Comparison of ENCODE assay signal across 8 cellular contexts in genomic region chr3:112770026-112770626, GRCh38.
DNase-seq lines count a peak whose midpoint lies in the region; ATAC-seq and TF ChIP-seq lines count a peak whose summit lies in the region.

No MANE protein-coding gene starts in this region.

- no peak overlapping the region for H3K4me2 ChIP-seq in OCI-LY3 (ENCODE audit: low read length)

- peak; percentile 60 for DNase-seq in H4 (ENCODE audit: low spot score)
- peak; percentile 13 for DNase-seq in dermis blood vessel endothelial cell
- peak; percentile 24 to 47 (median 36) for DNase-seq in stimulated activated CD4-positive, alpha-beta T cell treated with anti-CD3 and anti-CD28 coated beads, Interleukin-12 subunit alpha, Interleukin-12 subunit beta, amount 100 ng/mL, for 48 hours (ENCODE audit: low read depth in 2 of 3, low spot score in 1 of 3)
- DNase-seq in H7: no peak
- DNase-seq in T-cell: no peak

- POLR2A ChIA-PET in T-cell (lab: Charles Lee): interaction anchor here in 1 of 2 donors (0.6 kb wide), 2 partner anchors 30 to 795 kb away, joined by 3 read pairs; no protein-coding TSS in a partner anchor

- no peak overlapping the region for H3K27ac Mint-ChIP-seq in T-cell

- no peaks in the 10 kb centered on the region for H3K79me2 ChIP-seq in OCI-LY3 (ENCODE audit: low read length)

- H4K20me1 ChIP-seq in OCI-LY3 (ENCODE audit: insufficient read depth, low read length): no peaks in the 10 kb centered on the region

- CTCF ChIA-PET in T-cell (lab: Charles Lee): interaction anchor here in 1 of 2 donors (0.7 kb wide), 1 partner anchor 26 kb away, joined by 4 read pairs; no protein-coding TSS in a partner anchor

- H2AFZ ChIP-seq in OCI-LY3 (ENCODE audit: low read depth, low read length): peak overlapping the region; percentile 34; the same call in 1 of the 2 replicates

- ATAC-seq in GM18498 (IDR thresholded peaks at IDR 0.05; ENCODE audit: unreplicated experiment) (no peak), T-cell (replicated peaks in 1 of 4) (no peak), HG03095 (IDR thresholded peaks at IDR 0.05; ENCODE audit: unreplicated experiment) (no peak)

- no peak overlapping the region for H3K9ac ChIP-seq in OCI-LY3 (ENCODE audit: low read length)

- H3K4me3 Mint-ChIP-seq in T-cell: no peak overlapping the region

- TF ChIP-seq CTCF in OCI-LY3 (IDR thresholded peaks at IDR 0.05; ENCODE audit: low read depth, low read length): no peak

- H3K9me3 Mint-ChIP-seq in T-cell: no peaks in the 10 kb centered on the region

- peaks cover 19 to 53% (median 22%) of the 10 kb centered on the region in 3 donors for H3K4me1 Mint-ChIP-seq in T-cell

- no peak overlapping the region for H3K27ac ChIP-seq in OCI-LY3 (ENCODE audit: low read length)

- H3K36me3 Mint-ChIP-seq in T-cell: no peaks in the 10 kb centered on the region

- H3K4me1 ChIP-seq in OCI-LY3 (ENCODE audit: low read length): peaks cover 48% of the 10 kb centered on the region

- H3K27me3 Mint-ChIP-seq in T-cell: no peaks in the 10 kb centered on the region

- H3K27me3 ChIP-seq in OCI-LY3 (ENCODE audit: low read depth, low read length): no peaks in the 10 kb centered on the region
- H3K27me3 ChIP-seq in H7 (ENCODE audit: control insufficient read depth, insufficient read depth, low read length): no peaks in the 10 kb centered on the region

- H3K4me3 ChIP-seq in OCI-LY3 (ENCODE audit: low read length): no peak overlapping the region
- no peak overlapping the region for H3K4me3 ChIP-seq in H7 (ENCODE audit: insufficient read depth, low read depth, low read length)

- no peaks in the 10 kb centered on the region for H3K36me3 ChIP-seq in OCI-LY3 (replicated peaks; ENCODE audit: low read depth, low read length)
- H3K36me3 ChIP-seq in H7 (replicated peaks; ENCODE audit: control insufficient read depth, insufficient read depth, low read length): no peaks in the 10 kb centered on the region

- H3K9me3 ChIP-seq in OCI-LY3 (ENCODE audit: insufficient read depth, low read length): no peaks in the 10 kb centered on the region

Comparison
In these comparisons a context has a peak if more than half of its experiments do, and no peak if none do; other contexts are left out.
1. DNase-seq: peak in H4 (single experiment), dermis blood vessel endothelial cell (single experiment) and stimulated activated CD4-positive, alpha-beta T cell treated with anti-CD3 and anti-CD28 coated beads, Interleukin-12 subunit alpha, Interleukin-12 subunit beta, amount 100 ng/mL, for 48 hours (3 of 3); none in H7 (single experiment) and T-cell (0 of 34).